11 cellular contexts compared by ENCODE assay signal in genomic region chr10:69181433-69181832, GRCh38. TPM values are rescaled to one million over a fixed set of nuclear protein-coding genes. Genes with fewer than 3 reads are reported as not detected.
DNase-seq lines count a peak whose midpoint lies in the region; ATAC-seq, FAIRE-seq and TF ChIP-seq lines count a peak whose summit lies in the region.
"Had no signal": no experiment of that assay in that cellular context is flagged by ENCODE, and none has a peak within 500 bp of the region (broad histone marks: within the 10 kb centered on the region; RNA-seq: fewer than 3 reads in every experiment).

No MANE protein-coding gene starts in this region.

- TF ChIP-seq EP300 in A549 (IDR thresholded peaks at IDR 0.05) = no peak

- H3K27ac ChIP-seq in A549 (no peak overlapping the region), brain microvascular endothelial cell (no peak overlapping the region), mesodermal cell (ENCODE audit: low read depth, low read length, severe bottlenecking) (no peak overlapping the region), uterus (no peak overlapping the region)

- ATAC-seq in A549 (no peak), GM18498 (IDR thresholded peaks at IDR 0.05; ENCODE audit: unreplicated experiment) (no peak)

- H3K4me2 ChIP-seq in A549 = peak overlapping the region; percentile 93

- TF ChIP-seq RAD21 in A549 (conservative IDR thresholded peaks at IDR 0.05 in 1 of 2, IDR thresholded peaks at IDR 0.05 in 1 of 2) = no peak

- peak overlapping the region; percentile 90 for H3K4me3 ChIP-seq in A549
- peak overlapping the region; percentile 96 for H3K4me3 ChIP-seq in brain microvascular endothelial cell (ENCODE audit: low read depth, low read length)
- H3K4me3 ChIP-seq in mesodermal cell (ENCODE audit: extremely low read depth, insufficient read depth, low read length, poor library complexity, severe bottlenecking) = peak overlapping the region; percentile 89
- H3K4me3 ChIP-seq in uterus = peak overlapping the region in 1 of 2 donors; percentile 87

- H3K27me3 ChIP-seq in brain microvascular endothelial cell (replicated peaks) (no peaks in the 10 kb centered on the region), uterus (no peaks in the 10 kb centered on the region)

- peaks cover 33% of the 10 kb centered on the region for H3K4me1 Mint-ChIP-seq in HFFc6 (ENCODE audit: low read depth)

- no peaks in the 10 kb centered on the region for H3K9me3 Mint-ChIP-seq in HFFc6

- FAIRE-seq in A549 (lab: Jason Lieb, UNC) (no peak), H54 (lab: Jason Lieb, UNC) (no peak)
- FAIRE-seq: G401.6 had no signal

- CTCF ChIA-PET in A549 (lab: Yijun Ruan, JAX) = no interaction called here

- no peak for TF ChIP-seq POLR2A in A549 (IDR thresholded peaks at IDR 0.05; ENCODE audit: low read length)
- TF ChIP-seq POLR2A in uterus (IDR thresholded peaks at IDR 0.05) = no peak
- TF ChIP-seq POLR2A in H54 (IDR thresholded peaks at IDR 0.05; ENCODE audit: low read depth, low read length) = no peak

- H3K36me3 ChIP-seq in brain microvascular endothelial cell (replicated peaks) (peaks cover 2% of the 10 kb centered on the region), mesodermal cell (ENCODE audit: control insufficient read depth, insufficient read depth, low read length) (peaks cover 33% of the 10 kb centered on the region), uterus (no peaks in the 10 kb centered on the region)

- intact Hi-C loops in uterus (cut with DNase I; ENCODE audit: low total_unique reads) = no loop called here

- POLR2A ChIA-PET in A549 (lab: Yijun Ruan, JAX) = no interaction called here

- H3K9me3 ChIP-seq in A549 (no peaks in the 10 kb centered on the region), mesodermal cell (ENCODE audit: control insufficient read depth, low read length) (no peaks in the 10 kb centered on the region), uterus (no peaks in the 10 kb centered on the region)

- H3K4me1 ChIP-seq in A549 (peaks cover 6% of the 10 kb centered on the region; the same call in 2 of the 3 replicates), mesodermal cell (ENCODE audit: control insufficient read depth, insufficient read depth, low read length, poor library complexity, severe bottlenecking) (no peaks in the 10 kb centered on the region), uterus (no peaks in the 10 kb centered on the region)

- H3K27ac Mint-ChIP-seq in HFFc6 = peak overlapping the region; percentile 100

- DNase-seq in A549 (ENCODE audit: low read depth in 1 of 2, low spot score in 1 of 2) (no peak), HFFc6 (no peak), brain microvascular endothelial cell (no peak), uterus (no peak), H54 (ENCODE audit: insufficient read length, low spot score) (no peak)
- DNase-seq in effector CD8-positive, alpha-beta T cell (lab: John Stamatoyannopoulos, UW) = no peak
- DNase-seq: NCI-H774, posterior cingulate gyrus had no signal

- H3K4me3 Mint-ChIP-seq in HFFc6 = peak overlapping the region; percentile 92

- peaks cover 5% of the 10 kb centered on the region for H3K36me3 Mint-ChIP-seq in HFFc6 (ENCODE audit: low read depth)

- TF ChIP-seq CTCF in A549 (IDR thresholded peaks at IDR 0.05) (no peak), HFFc6 (IDR thresholded peaks at IDR 0.05) (no peak), brain microvascular endothelial cell (IDR thresholded peaks at IDR 0.05; ENCODE audit: low read depth, low read length, missing control alignments) (no peak), uterus (IDR thresholded peaks at IDR 0.05) (no peak)

- in situ Hi-C loops in brain microvascular endothelial cell (cut with HindIII; ENCODE audit: low pct_ligation_motif_present, low sequenced_read_pairs) = no loop called here

- no peaks in the 10 kb centered on the region; the same call in 1 of the 2 replicates for H3K27me3 Mint-ChIP-seq in HFFc6 (ENCODE audit: insufficient read depth)

- 29% methylated on average over 1 of the region's 1 CpG for WGBS in A549 (ENCODE audit: missing lambda C conversion rate)
- WGBS in mesodermal cell (ENCODE audit: insufficient coverage in 2 of 2), 2 experiments = no CpG with 5 or more reads among the region's 1 CpG

TF ChIP-seq in A549, 52 proteins besides CTCF, POLR2A, EP300 and RAD21:
- no peak for TF ChIP-seq NFE2L2 (conservative IDR thresholded peaks at IDR 0.05; ENCODE audit: low read length)
- no peak for TF ChIP-seq MYC (IDR thresholded peaks at IDR 0.05; ENCODE audit: borderline replicate concordance, low read length)
- no peak for TF ChIP-seq MAX (IDR thresholded peaks at IDR 0.05)
- TF ChIP-seq KDM5A (IDR thresholded peaks at IDR 0.05) = no peak
- no peak for TF ChIP-seq ZNF302 (CRISPR knock-in tag; IDR thresholded peaks at IDR 0.05)
- no peak for TF ChIP-seq SMC3 (IDR thresholded peaks at IDR 0.05)
- no peak for TF ChIP-seq ZC3H11A (IDR thresholded peaks at IDR 0.05)
- TF ChIP-seq CBX8 (IDR thresholded peaks at IDR 0.05) = no peak
- no peak for TF ChIP-seq RFX5 (IDR thresholded peaks at IDR 0.05)
- no peak for TF ChIP-seq TFCP2L1 (CRISPR knock-in tag; IDR thresholded peaks at IDR 0.05)
- no peak for TF ChIP-seq HOXB13 (CRISPR knock-in tag; IDR thresholded peaks at IDR 0.05; ENCODE audit: low read depth)
- TF ChIP-seq MAFK (IDR thresholded peaks at IDR 0.05; ENCODE audit: partially characterized antibody) = no peak
- no peak for TF ChIP-seq E2F6 (IDR thresholded peaks at IDR 0.05; ENCODE audit: borderline replicate concordance, low read depth)
- no peak for TF ChIP-seq RNF2 (IDR thresholded peaks at IDR 0.05; ENCODE audit: borderline replicate concordance, low read depth)
- TF ChIP-seq HMGXB4 (CRISPR knock-in tag; IDR thresholded peaks at IDR 0.05; ENCODE audit: borderline replicate concordance) = no peak
- no peak for TF ChIP-seq HOXA7 (CRISPR knock-in tag; IDR thresholded peaks at IDR 0.05)
- no peak for TF ChIP-seq ESRRA (IDR thresholded peaks at IDR 0.05; ENCODE audit: borderline replicate concordance, low read length)
- TF ChIP-seq CEBPB (IDR thresholded peaks at IDR 0.05) = no peak

RNA-seq across cellular contexts. Expression of gene SUPV3L1, which starts 1.4 kb away (rescaled TPM):
- polyA plus RNA-seq in A549 (2011; rRNA removed) = 55.5 and 57.4 TPM in 2 replicates
- 23.1 and 24.0 TPM in 2 replicates for polyA plus RNA-seq in A549 (2012; cell fraction: cytosol; rRNA removed)
- 21.6 and 44.3 TPM in 2 replicates for polyA plus RNA-seq in A549 (2012; cell fraction: nucleus; rRNA removed)
- polyA plus RNA-seq in A549 (2017; fragmentation: RNase III; extraction: RNeasy Plus Mini Kit Qiagen cat#74134 plus additional on column Dnase treatment) = 31.4 to 35.0 TPM (median 31.9 TPM) in 3 replicates
- polyA minus RNA-seq in A549 (2011; rRNA and poly(A)+ RNA removed) = 28.4 and 36.3 TPM in 2 replicates
- total RNA-seq in HFFc6 (2021; fragmentation: NEBNext Ultra II Directional; extraction: Animal tissue kit (Norgen Biotek cat#: 25700)) = 10 to 100 TPM; 26.4 to 31.0 (median 28.9) TPM
- polyA plus RNA-seq in mesodermal cell (2013, experiment 1 of 2) = 30.3 TPM
- polyA plus RNA-seq in mesodermal cell (2013, experiment 2 of 2) = 26.4 TPM
- total RNA-seq in uterus = 10 to 100 TPM; 18.5 to 35.0 (median 30.6) TPM

RNA-seq across cellular contexts. Expression of gene HKDC1, which starts 38.7 kb away (rescaled TPM):
- polyA plus RNA-seq in A549 (2011; rRNA removed) (28.5 and 32.8 TPM in 2 replicates), A549 (2017; fragmentation: RNase III; extraction: RNeasy Plus Mini Kit Qiagen cat#74134 plus additional on column Dnase treatment) (24.0 to 33.2 TPM (median 32.5 TPM) in 3 replicates)
- 11.2 and 12.7 TPM in 2 replicates for polyA plus RNA-seq in A549 (2012; cell fraction: cytosol; rRNA removed)
- polyA plus RNA-seq in A549 (2012; cell fraction: nucleus; rRNA removed) = 30.4 and 34.9 TPM in 2 replicates
- 25.6 and 29.2 TPM in 2 replicates for polyA minus RNA-seq in A549 (2011; rRNA and poly(A)+ RNA removed)
- under 1 TPM; 0.09 to 0.54 (median 0.42) TPM for total RNA-seq in HFFc6 (2021; fragmentation: NEBNext Ultra II Directional; extraction: Animal tissue kit (Norgen Biotek cat#: 25700))
- 0.37 TPM for polyA plus RNA-seq in mesodermal cell (2013, experiment 1 of 2)
- polyA plus RNA-seq in mesodermal cell (2013, experiment 2 of 2) = 0.30 TPM
- 1 to 10 TPM in 1 of 4 donors, under 1 TPM in 1, not detected in 2; 0.27 to 4.0 TPM for total RNA-seq in uterus

RNA-seq across cellular contexts. Expression of gene VPS26A, which starts 57.5 kb away (rescaled TPM):
- polyA plus RNA-seq in A549 (2011; rRNA removed) (35.0 and 52.6 TPM in 2 replicates), A549 (2017; fragmentation: RNase III; extraction: RNeasy Plus Mini Kit Qiagen cat#74134 plus additional on column Dnase treatment) (62.5 to 62.6 TPM (median 62.6 TPM) in 3 replicates)
- polyA plus RNA-seq in A549 (2012; cell fraction: cytosol; rRNA removed) = 9.4 and 9.7 TPM in 2 replicates
- 2.0 and 3.5 TPM in 2 replicates for polyA plus RNA-seq in A549 (2012; cell fraction: nucleus; rRNA removed)
- polyA minus RNA-seq in A549 (2011; rRNA and poly(A)+ RNA removed) = 3.8 and 4.1 TPM in 2 replicates
- 10 to 100 TPM; 47.9 to 62.8 (median 61.4) TPM for total RNA-seq in HFFc6 (2021; fragmentation: NEBNext Ultra II Directional; extraction: Animal tissue kit (Norgen Biotek cat#: 25700))
- 43.5 TPM for polyA plus RNA-seq in mesodermal cell (2013, experiment 1 of 2)
- 51.4 TPM for polyA plus RNA-seq in mesodermal cell (2013, experiment 2 of 2)
- total RNA-seq in uterus = 10 to 100 TPM; 22.0 to 67.2 (median 52.1) TPM
